ENCODE assay signal across 1 cellular context in genomic region chr1:161021168-161021958, GRCh38.
TF ChIP-seq lines count a peak whose summit lies in the region.

No MANE protein-coding gene starts in this region.

TF ChIP-seq in K562, 482 proteins besides CTCF, POLR2A, EP300 and RAD21 (continued from another document):
- TF ChIP-seq BRCA1 (IDR thresholded peaks at IDR 0.05) (no peak), BRCA1 (CRISPR knock-in tag; IDR thresholded peaks at IDR 0.05) (no peak), EHMT2 (IDR thresholded peaks at IDR 0.05) (0 out of 2 replicates have a peak, but pooled peaks have one; percentile 53), STAT5A (IDR thresholded peaks at IDR 0.05; ENCODE audit: borderline replicate concordance, low read length) (no peak), RBM25 (IDR thresholded peaks at IDR 0.05; ENCODE audit: low read depth, low read length, severe bottlenecking) (peak; percentile 87), HMBOX1 (IDR thresholded peaks at IDR 0.05) (no peak; the same call in 1 of the 2 replicates), MBD2 (IDR thresholded peaks at IDR 0.05; ENCODE audit: borderline replicate concordance, low read depth) (peak; percentile 87; the same call in 1 of the 2 replicates), BHLHE40 (IDR thresholded peaks at IDR 0.05; ENCODE audit: low read length) (peak; percentile 49), RNF2 (IDR thresholded peaks at IDR 0.05) (no peak), EP400 (IDR thresholded peaks at IDR 0.05) (no peak; the same call in 1 of the 2 replicates), DPF2 (IDR thresholded peaks at IDR 0.05) (peak; percentile 34; the same call in 1 of the 2 replicates), NRF1 (conservative IDR thresholded peaks at IDR 0.05 in 1 of 2, IDR thresholded peaks at IDR 0.05 in 1 of 2) (peak; percentile 66 to 77), ZNF644 (tag; IDR thresholded peaks at IDR 0.05; ENCODE audit: low read depth) (0 out of 2 replicates have a peak, but pooled peaks have one; percentile 49), SUPT5H (IDR thresholded peaks at IDR 0.05) (peak; percentile 89), KDM5B (IDR thresholded peaks at IDR 0.05; ENCODE audit: insufficient replicate concordance, low read depth, low read length) (peak; percentile 77), POLR2H (tag; IDR thresholded peaks at IDR 0.05; ENCODE audit: low read depth) (peak; percentile 84), ZNF280A (IDR thresholded peaks at IDR 0.05; ENCODE audit: low read depth, partially characterized antibody) (peak; percentile 22), PHF21A (IDR thresholded peaks at IDR 0.05; ENCODE audit: borderline replicate concordance, low read depth) (peak; percentile 58; the same call in 1 of the 2 replicates), HDAC2 (IDR thresholded peaks at IDR 0.05) (peak; percentile 50; the same call in 1 of the 2 replicates), PRDM10 (IDR thresholded peaks at IDR 0.05; ENCODE audit: partially characterized antibody) (peak; percentile 9), ZC3H8 (IDR thresholded peaks at IDR 0.05) (0 out of 2 replicates have a peak, but pooled peaks have one; percentile 20), ZFX (CRISPR knock-in tag; IDR thresholded peaks at IDR 0.05) (peak; percentile 42; the same call in 1 of the 2 replicates), HDAC3 (IDR thresholded peaks at IDR 0.05; ENCODE audit: borderline replicate concordance, partially characterized antibody) (peak; percentile 51), KDM1A (IDR thresholded peaks at IDR 0.05) (peak; percentile 85), SMARCE1 (IDR thresholded peaks at IDR 0.05) (0 out of 2 replicates have a peak, but pooled peaks have one; percentile 39), NONO (IDR thresholded peaks at IDR 0.05; ENCODE audit: low read depth in 2 of 2, low read length in 1 of 2) (no peak), CREB1 (IDR thresholded peaks at IDR 0.05) (peak; percentile 81), CREB1 (CRISPR knock-in tag; IDR thresholded peaks at IDR 0.05) (0 out of 2 replicates have a peak, but pooled peaks have one; percentile 16), MEF2A (IDR thresholded peaks at IDR 0.05; ENCODE audit: control insufficient read depth, low read depth, low read length) (no peak), ZNF740 (CRISPR knock-in tag; IDR thresholded peaks at IDR 0.05) (0 out of 2 replicates have a peak, but pooled peaks have one; percentile 46), ZNF740 (tag; IDR thresholded peaks at IDR 0.05) (no peak)
TF ChIP-seq in K562: peak in this region for 91.
